ENCODE assay signal across 12 cellular contexts in the genomic region with DNA sequence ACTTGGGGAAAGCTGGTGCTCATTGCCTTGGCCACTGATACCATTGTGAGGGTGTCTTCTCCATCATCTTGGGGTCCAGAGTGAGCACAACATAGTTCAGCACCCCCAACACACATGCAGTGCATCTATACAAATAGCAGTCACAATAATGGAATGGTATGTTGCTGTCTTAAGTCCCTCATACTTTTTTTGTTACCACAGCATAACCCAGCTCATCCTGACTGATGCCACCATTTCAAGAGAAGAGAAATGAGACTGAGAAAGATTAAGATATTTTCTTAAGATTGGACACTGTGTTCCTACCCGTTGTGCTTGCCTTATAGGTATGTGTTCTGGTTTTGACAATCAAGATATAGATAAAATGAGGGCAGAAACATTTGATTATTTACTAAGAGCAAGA. TPM values are rescaled to one million over a fixed set of nuclear protein-coding genes. Genes with fewer than 3 reads are reported as not detected.
"Had no signal": no experiment of that assay in that cellular context is flagged by ENCODE, and none has a peak within 500 bp of the region (broad histone marks: within the 10 kb centered on the region; RNA-seq: fewer than 3 reads in every experiment).

No MANE protein-coding gene starts in this region.

- ATAC-seq: GM23338, HCT116 had no signal

- H2AFZ ChIP-seq: GM23248, GM23338 had no signal

- H3K27ac ChIP-seq: GM23248 had no signal

- H3K4me2 ChIP-seq: GM23338 had no signal

- H3K9me3 Mint-ChIP-seq: GM23338, H9, HFFc6 had no signal

- H3K9me3 ChIP-seq: HAP-1 had no signal

- H3K27ac Mint-ChIP-seq: GM23338, H9, HFFc6 had no signal

- H3K4me1 Mint-ChIP-seq: GM23338, H9 had no signal

- H3K4me1 ChIP-seq: HAP-1 had no signal

- H3K36me3 ChIP-seq: HAP-1 had no signal

- FAIRE-seq: H1, H54 had no signal

- H3K9ac ChIP-seq: GM23248 had no signal

- DNase-seq: GM23248, GOT3, H7, H9, HCEC 1CT, HFFc6 had no signal

- H3K4me3 Mint-ChIP-seq: GM23338, H9, HFFc6 had no signal

- H3K4me3 ChIP-seq: GM23248, GM23338, HAP-1 had no signal

RNA-seq across cellular contexts. Expression of gene CST4, which starts 15.6 kb away (rescaled TPM):
- total RNA-seq: GM23248, GM23338, H1, H4, H7, H9, HFFc6 had no signal
- polyA plus RNA-seq: GM23248, GM23338, H1 had no signal
